9 cellular contexts compared by ENCODE assay signal in genomic region chr6:11535801-11536230, GRCh38. TPM values are rescaled to one million over a fixed set of nuclear protein-coding genes. Genes with fewer than 3 reads are reported as not detected.
DNase-seq lines count a peak whose midpoint lies in the region; ATAC-seq, FAIRE-seq and TF ChIP-seq lines count a peak whose summit lies in the region.
"Had no signal": no experiment of that assay in that cellular context is flagged by ENCODE, and none has a peak within 500 bp of the region (broad histone marks: within the 10 kb centered on the region; RNA-seq: fewer than 3 reads in every experiment).

No MANE protein-coding gene starts in this region.

- DNase-seq in GM12891 (ENCODE audit: insufficient read length, low spot score) (no peak), NAMALWA (ENCODE audit: low spot score) (peak; percentile 44), body of pancreas (peak; percentile 54 to 64 (median 56)), islet precursor cell (no peak), heart right ventricle (no peak)
- no peak for DNase-seq in natural killer cell treated with Interleukin-12 subunit alpha and Interleukin-12 subunit beta and Interleukin-15 and Interleukin-18, amount 100 ng/mL, for 72 hours (ENCODE audit: low spot score)
- DNase-seq: SW 1271 had no signal

- H3K4me1 ChIP-seq in body of pancreas: peaks cover 19% of the 10 kb centered on the region
- H3K4me1 ChIP-seq in heart right ventricle: peaks cover 0 to 47% (median 8%) of the 10 kb centered on the region in 9 donors

- H3K27ac Mint-ChIP-seq in natural killer cell treated with Interleukin-12 subunit alpha and Interleukin-12 subunit beta and Interleukin-15 and Interleukin-18, amount 100 ng/mL, for 72 hours: peak overlapping the region in 1 of 2 donors; percentile 82

- H3K9me3 Mint-ChIP-seq in natural killer cell treated with Interleukin-12 subunit alpha and Interleukin-12 subunit beta and Interleukin-15 and Interleukin-18, amount 100 ng/mL, for 72 hours: no peaks in the 10 kb centered on the region

- no peaks in the 10 kb centered on the region for H3K9me3 ChIP-seq in body of pancreas
- no peaks in the 10 kb centered on the region for H3K9me3 ChIP-seq in heart right ventricle

- H3K27me3 ChIP-seq in body of pancreas: no peaks in the 10 kb centered on the region
- no peaks in the 10 kb centered on the region for H3K27me3 ChIP-seq in heart right ventricle

- no peak for FAIRE-seq in GM12891 (lab: Jason Lieb, UNC)

- H3K27ac ChIP-seq in body of pancreas (peak overlapping the region in 1 of 4 donors; percentile 80), heart right ventricle (no peak overlapping the region)

- no peaks in the 10 kb centered on the region for H3K36me3 ChIP-seq in body of pancreas (replicated peaks in 1 of 2; ENCODE audit: insufficient read depth in 1 of 2, low read depth in 2 of 2)
- H3K36me3 ChIP-seq in heart right ventricle: no peaks in the 10 kb centered on the region

- intact Hi-C loops in body of pancreas (cut with DNase I) (no loop called here), heart right ventricle (cut with DNase I) (no loop called here)

- ATAC-seq in body of pancreas: no peak
- ATAC-seq in natural killer cell treated with Interleukin-12 subunit alpha and Interleukin-12 subunit beta and Interleukin-15 and Interleukin-18, amount 100 ng/mL, for 72 hours: no peak
- ATAC-seq in heart right ventricle: no peak
- no peak for ATAC-seq in activated CD4-positive, CD25-positive, alpha-beta regulatory T cell treated with anti-CD3 and anti-CD28 coated beads, Interleukin-2, amount 50 U/mL, for 24 hours
- no peak for ATAC-seq in GM18868 (IDR thresholded peaks at IDR 0.05; ENCODE audit: unreplicated experiment)

- H3K4me3 Mint-ChIP-seq in natural killer cell treated with Interleukin-12 subunit alpha and Interleukin-12 subunit beta and Interleukin-15 and Interleukin-18, amount 100 ng/mL, for 72 hours: peak overlapping the region; percentile 88

- WGBS in body of pancreas, 2 donors: 8 to 13% methylated on average over 2 of the region's 2 CpGs
- WGBS in heart right ventricle, 2 donors: 9 to 20% methylated on average over 2 of the region's 2 CpGs

- H3K27me3 Mint-ChIP-seq in natural killer cell treated with Interleukin-12 subunit alpha and Interleukin-12 subunit beta and Interleukin-15 and Interleukin-18, amount 100 ng/mL, for 72 hours: peaks cover 10 to 19% of the 10 kb centered on the region in 2 donors

- no peak for TF ChIP-seq POLR2A in GM12891 (IDR thresholded peaks at IDR 0.05; ENCODE audit: low read depth, low read length)
- TF ChIP-seq POLR2A in body of pancreas (IDR thresholded peaks at IDR 0.05): no peak

- no peaks in the 10 kb centered on the region for H3K36me3 Mint-ChIP-seq in natural killer cell treated with Interleukin-12 subunit alpha and Interleukin-12 subunit beta and Interleukin-15 and Interleukin-18, amount 100 ng/mL, for 72 hours

- H3K4me3 ChIP-seq in body of pancreas (no peak overlapping the region), heart right ventricle (no peak overlapping the region)

- TF ChIP-seq CTCF in body of pancreas (IDR thresholded peaks at IDR 0.05) (no peak), heart right ventricle (IDR thresholded peaks at IDR 0.05) (no peak)

- peaks cover 4 to 6% of the 10 kb centered on the region in 2 donors for H3K4me1 Mint-ChIP-seq in natural killer cell treated with Interleukin-12 subunit alpha and Interleukin-12 subunit beta and Interleukin-15 and Interleukin-18, amount 100 ng/mL, for 72 hours (ENCODE audit: low read depth in 2 of 2)

TF ChIP-seq in GM12891, 5 proteins besides CTCF, POLR2A, EP300 and RAD21:
- TF ChIP-seq TAF1 (IDR thresholded peaks at IDR 0.05; ENCODE audit: low read depth, low read length): no peak
- TF ChIP-seq SPI1 (IDR thresholded peaks at IDR 0.05; ENCODE audit: low read depth, low read length): 0 out of 2 replicates have a peak, but pooled peaks have one; percentile 18
TF ChIP-seq in GM12891: peak in this region for 1.

RNA-seq across cellular contexts. Expression of gene TMEM170B, which starts 1.7 kb away (rescaled TPM):
- polyA plus RNA-seq in GM12891 (2012; ENCODE audit: low read depth, missing spikeins): 2.5 TPM
- total RNA-seq in body of pancreas (1 to 10 TPM; 3.0 to 3.6 TPM), heart right ventricle (1 to 10 TPM; 3.3 to 5.3 (median 4.3) TPM)
- total RNA-seq in natural killer cell treated with Interleukin-12 subunit alpha and Interleukin-12 subunit beta and Interleukin-15 and Interleukin-18, amount 100 ng/mL, for 72 hours: 1 to 10 TPM; 1.4 to 1.6 TPM
- 1 to 10 TPM; 1.3 TPM for polyA plus RNA-seq in heart right ventricle

Comparison
In these comparisons a context has a peak if more than half of its experiments do, and no peak if none do; other contexts are left out.
1. DNase-seq: peak in NAMALWA (single experiment) and body of pancreas (4 of 4); none in GM12891 (single experiment), natural killer cell treated with Interleukin-12 subunit alpha and Interleukin-12 subunit beta and Interleukin-15 and Interleukin-18, amount 100 ng/mL, for 72 hours (single experiment), islet precursor cell (single experiment) and heart right ventricle (0 of 2).